In genomic region chr14:99203801-99204200, GRCh38 we compare ENCODE assay signal across 20 cellular contexts.
DNase-seq lines count a peak whose midpoint lies in the region; ATAC-seq and TF ChIP-seq lines count a peak whose summit lies in the region.
"Had no signal": no experiment of that assay in that cellular context is flagged by ENCODE, and none has a peak within 500 bp of the region (broad histone marks: within the 10 kb centered on the region; RNA-seq: fewer than 3 reads in every experiment).

No MANE protein-coding gene starts in this region.

- CTCF ChIA-PET in activated CD4-positive, alpha-beta T cell treated with anti-CD3 and anti-CD28 coated beads for 36 hours (lab: Charles Lee), result interaction anchor here (0.6 to 3.0 kb wide), 5 partner anchors 10 to 1065 kb away, joined by 3 to 18 read pairs (median 3); no protein-coding TSS in a partner anchor
- CTCF ChIA-PET in activated CD8-positive, alpha-beta T cell treated with anti-CD3 and anti-CD28 coated beads, Interleukin-2, amount 10 ng/mL, durations not matched to agents 7 days and 5 days (lab: Charles Lee), result interaction anchor here (1.2 to 3.9 kb wide), 5 partner anchors 10 to 63 kb away, joined by 4 to 13 read pairs (median 9); no protein-coding TSS in a partner anchor
- CTCF ChIA-PET in naive thymus-derived CD4-positive, alpha-beta T cell (lab: Charles Lee), result interaction anchor here (1.6 to 3.2 kb wide), 4 partner anchors 12 to 1063 kb away, joined by 5 to 10 read pairs (median 8); no protein-coding TSS in a partner anchor

- H3K23me2 ChIP-seq in H9 (ENCODE audit: insufficient read length, low read depth, low read length, poor library complexity, severe bottlenecking), result no peaks in the 10 kb centered on the region

- no peak overlapping the region for H3K4me2 ChIP-seq in H9 (ENCODE audit: insufficient read depth, insufficient read length, low read length)

- no peak overlapping the region for H4K8ac ChIP-seq in H9 (replicated peaks; ENCODE audit: insufficient read length, low read depth, low read length)

- no peak overlapping the region for H3K18ac ChIP-seq in H9 (ENCODE audit: insufficient read length, low read depth, low read length)

- H3K9me3 Mint-ChIP-seq in activated CD4-positive, alpha-beta T cell treated with anti-CD3 and anti-CD28 coated beads for 36 hours (ENCODE audit: low read depth), result no peaks in the 10 kb centered on the region
- H3K9me3 Mint-ChIP-seq in CD14-positive monocyte (peaks cover 0 to 2% (median 0%) of the 10 kb centered on the region in 7 donors), H9 (no peaks in the 10 kb centered on the region)
- no peaks in the 10 kb centered on the region for H3K9me3 Mint-ChIP-seq in activated CD8-positive, alpha-beta T cell treated with anti-CD3 and anti-CD28 coated beads, Interleukin-2, amount 10 ng/mL, durations not matched to agents 7 days and 5 days (ENCODE audit: insufficient read depth)
- peaks cover 0 to 11% (median 0%) of the 10 kb centered on the region in 11 donors for H3K9me3 Mint-ChIP-seq in naive thymus-derived CD4-positive, alpha-beta T cell

- no peak overlapping the region for H4K5ac ChIP-seq in H9 (ENCODE audit: insufficient read length, low read depth, low read length)

- peak overlapping the region; percentile 44 for H3K4me3 Mint-ChIP-seq in activated CD4-positive, alpha-beta T cell treated with anti-CD3 and anti-CD28 coated beads for 36 hours
- H3K4me3 Mint-ChIP-seq in CD14-positive monocyte, result no peak overlapping the region
- no peak overlapping the region for H3K4me3 Mint-ChIP-seq in activated CD8-positive, alpha-beta T cell treated with anti-CD3 and anti-CD28 coated beads, Interleukin-2, amount 10 ng/mL, durations not matched to agents 7 days and 5 days
- peak overlapping the region; percentile 74 to 94 (median 88) for H3K4me3 Mint-ChIP-seq in naive thymus-derived CD4-positive, alpha-beta T cell
- H3K4me3 Mint-ChIP-seq in H9, result no peak overlapping the region

- H2BK5ac ChIP-seq in H9 (ENCODE audit: insufficient read length, low read length), result no peak overlapping the region

- no peaks in the 10 kb centered on the region for H3K9me3 ChIP-seq in naive thymus-derived CD4-positive, alpha-beta T cell (ENCODE audit: control insufficient read depth in 2 of 3, low read length in 3 of 3)
- H3K9me3 ChIP-seq in H9 (ENCODE audit: control insufficient read depth, low read depth, low read length), result no peaks in the 10 kb centered on the region
- H3K9me3 ChIP-seq: left lung, MG63, Peyer's patch, transverse colon had no signal

- no peak overlapping the region for H2BK120ac ChIP-seq in H9 (ENCODE audit: low read depth, low read length, poor library complexity, severe bottlenecking)

- H3K27me3 ChIP-seq in naive thymus-derived CD4-positive, alpha-beta T cell (ENCODE audit: control insufficient read depth in 2 of 2, insufficient read depth in 2 of 2, low read length in 2 of 2), result no peaks in the 10 kb centered on the region
- no peaks in the 10 kb centered on the region for H3K27me3 ChIP-seq in H9 (ENCODE audit: insufficient read depth, low read length)
- H3K27me3 ChIP-seq: MG63, Peyer's patch, transverse colon had no signal

- no peak overlapping the region for H3K9ac ChIP-seq in H9 (ENCODE audit: extremely low read depth, insufficient read length, low read length)

- intact Hi-C loops in activated CD4-positive, alpha-beta T cell treated with anti-CD3 and anti-CD28 coated beads for 36 hours (cut with DNase I, micrococcal nuclease), result no loop called here
- intact Hi-C loops in CD14-positive monocyte (cut with micrococcal nuclease), result no loop called here
- intact Hi-C loops in naive thymus-derived CD4-positive, alpha-beta T cell (cut with micrococcal nuclease), result no loop called here

- no peak overlapping the region for H2AK5ac ChIP-seq in H9 (ENCODE audit: insufficient read length, low read length)

- peak overlapping the region; percentile 85 for H3K27ac ChIP-seq in naive thymus-derived CD4-positive, alpha-beta T cell (ENCODE audit: low read depth, low read length)
- no peak overlapping the region for H3K27ac ChIP-seq in H9 (ENCODE audit: insufficient read length, low read depth, low read length)
- H3K27ac ChIP-seq: epithelial cell of prostate, left lung, transverse colon had no signal

- no peak overlapping the region for H3T11ph ChIP-seq in H9 (ENCODE audit: low read length)

- H2BK12ac ChIP-seq in H9 (ENCODE audit: insufficient read length, low read depth, low read length), result no peak overlapping the region

- H3K79me2 ChIP-seq in H9 (ENCODE audit: insufficient read depth, low read length), result no peaks in the 10 kb centered on the region; the same call in 1 of the 2 replicates

- no peak overlapping the region for H2BK20ac ChIP-seq in H9 (ENCODE audit: low read depth, low read length, poor library complexity, severe bottlenecking)

- H3K4me1 ChIP-seq in naive thymus-derived CD4-positive, alpha-beta T cell (ENCODE audit: control insufficient read depth in 2 of 2, insufficient read depth in 2 of 2, low read length in 2 of 2), result peaks cover 87 to 100% of the 10 kb centered on the region in 2 donors
- no peaks in the 10 kb centered on the region for H3K4me1 ChIP-seq in H9 (ENCODE audit: insufficient read depth, low read length)
- H3K4me1 ChIP-seq: left lung, Peyer's patch, transverse colon had no signal

- H2AFZ ChIP-seq in H9 (ENCODE audit: low read length), result no peak overlapping the region

- H3K27ac Mint-ChIP-seq in activated CD4-positive, alpha-beta T cell treated with anti-CD3 and anti-CD28 coated beads for 36 hours, result peak overlapping the region; percentile 99
- no peak overlapping the region for H3K27ac Mint-ChIP-seq in CD14-positive monocyte
- peak overlapping the region; percentile 82 for H3K27ac Mint-ChIP-seq in activated CD8-positive, alpha-beta T cell treated with anti-CD3 and anti-CD28 coated beads, Interleukin-2, amount 10 ng/mL, durations not matched to agents 7 days and 5 days
- peak overlapping the region; percentile 86 to 100 (median 98) for H3K27ac Mint-ChIP-seq in naive thymus-derived CD4-positive, alpha-beta T cell
- no peak overlapping the region for H3K27ac Mint-ChIP-seq in H9

- TF ChIP-seq CTCF in CD14-positive monocyte (IDR thresholded peaks at IDR 0.05), result no peak
- TF ChIP-seq CTCF in H9 (conservative IDR thresholded peaks at IDR 0.05), result no peak

- H4K91ac ChIP-seq in H9 (ENCODE audit: insufficient read length, low read depth, low read length), result no peak overlapping the region

- POLR2A ChIA-PET in activated CD4-positive, alpha-beta T cell treated with anti-CD3 and anti-CD28 coated beads for 36 hours (lab: Charles Lee), result interaction anchor here (0.6 to 2.3 kb wide), 2 partner anchors 12 to 277 kb away, joined by 3 to 5 read pairs; partner anchors contain the start of genes CCNK and SETD3
- POLR2A ChIA-PET in activated CD8-positive, alpha-beta T cell treated with anti-CD3 and anti-CD28 coated beads, Interleukin-2, amount 10 ng/mL, durations not matched to agents 7 days and 5 days (lab: Charles Lee), result interaction anchor here (0.7 to 2.0 kb wide), 5 partner anchors 9 to 64 kb away, joined by 3 to 5 read pairs (median 4); no protein-coding TSS in a partner anchor
- POLR2A ChIA-PET in naive thymus-derived CD4-positive, alpha-beta T cell (lab: Charles Lee), result interaction anchor here (0.6 to 69.0 kb wide), 6 partner anchors 9 to 63 kb away, joined by 3 to 2458 read pairs (median 13); partner anchors contain the start of gene BCL11B

- H3K27me3 Mint-ChIP-seq in activated CD4-positive, alpha-beta T cell treated with anti-CD3 and anti-CD28 coated beads for 36 hours, result no peaks in the 10 kb centered on the region
- H3K27me3 Mint-ChIP-seq in CD14-positive monocyte (ENCODE audit: low read depth in 3 of 3) (peaks cover under 1 to 8% (median 2%) of the 10 kb centered on the region in 3 donors), H9 (ENCODE audit: low read depth) (no peaks in the 10 kb centered on the region)
- H3K27me3 Mint-ChIP-seq in activated CD8-positive, alpha-beta T cell treated with anti-CD3 and anti-CD28 coated beads, Interleukin-2, amount 10 ng/mL, durations not matched to agents 7 days and 5 days (ENCODE audit: low read depth), result no peaks in the 10 kb centered on the region
- H3K27me3 Mint-ChIP-seq in naive thymus-derived CD4-positive, alpha-beta T cell, result no peaks in the 10 kb centered on the region

- H3K14ac ChIP-seq in H9 (ENCODE audit: insufficient read depth, low read length), result no peak overlapping the region; the same call in 1 of the 2 replicates

- H3K23ac ChIP-seq in H9 (ENCODE audit: insufficient read length, low read depth, low read length), result no peak overlapping the region

- peak; percentile 1 for ATAC-seq in activated CD4-positive, alpha-beta T cell treated with anti-CD3 and anti-CD28 coated beads for 36 hours
- no peak for ATAC-seq in activated CD8-positive, alpha-beta T cell treated with anti-CD3 and anti-CD28 coated beads, Interleukin-2, amount 10 ng/mL, durations not matched to agents 7 days and 5 days
- no peak for ATAC-seq in naive thymus-derived CD4-positive, alpha-beta T cell
- no peak for ATAC-seq in HG03469 (IDR thresholded peaks at IDR 0.05; ENCODE audit: unreplicated experiment)
- ATAC-seq: left lung had no signal

- H3K4ac ChIP-seq in H9 (ENCODE audit: low read depth, low read length), result no peak overlapping the region

- peaks cover 67% of the 10 kb centered on the region for H3K36me3 Mint-ChIP-seq in activated CD4-positive, alpha-beta T cell treated with anti-CD3 and anti-CD28 coated beads for 36 hours (ENCODE audit: low read depth)
- H3K36me3 Mint-ChIP-seq in CD14-positive monocyte (no peaks in the 10 kb centered on the region), H9 (ENCODE audit: insufficient read depth in 1 of 3, low read depth in 3 of 3) (no peaks in the 10 kb centered on the region; a peak in 2 of 7 replicates)
- H3K36me3 Mint-ChIP-seq in activated CD8-positive, alpha-beta T cell treated with anti-CD3 and anti-CD28 coated beads, Interleukin-2, amount 10 ng/mL, durations not matched to agents 7 days and 5 days (ENCODE audit: low read depth), result peaks cover 80% of the 10 kb centered on the region
- H3K36me3 Mint-ChIP-seq in naive thymus-derived CD4-positive, alpha-beta T cell, result peaks cover 0 to 53% (median 33%) of the 10 kb centered on the region in 5 donors

- no peaks in the 10 kb centered on the region for H4K20me1 ChIP-seq in H9 (ENCODE audit: control insufficient read depth, insufficient read depth, insufficient read length)

- WGBS in H9 (ENCODE audit: extremely low coverage, insufficient read length, low lambda C conversion rate), result no CpG with 5 or more reads among the region's 8 CpGs

- no peaks in the 10 kb centered on the region for H3K79me1 ChIP-seq in H9 (ENCODE audit: insufficient read depth, low read depth, low read length, poor library complexity, severe bottlenecking)

- peaks cover 100% of the 10 kb centered on the region for H3K4me1 Mint-ChIP-seq in activated CD4-positive, alpha-beta T cell treated with anti-CD3 and anti-CD28 coated beads for 36 hours
- H3K4me1 Mint-ChIP-seq in CD14-positive monocyte (no peaks in the 10 kb centered on the region), H9 (peaks cover 10 to 19% of the 10 kb centered on the region in 2 experiments; a peak in 3 of 4 replicates)
- H3K4me1 Mint-ChIP-seq in activated CD8-positive, alpha-beta T cell treated with anti-CD3 and anti-CD28 coated beads, Interleukin-2, amount 10 ng/mL, durations not matched to agents 7 days and 5 days (ENCODE audit: low read depth), result peaks cover 98% of the 10 kb centered on the region
- peaks cover 78 to 100% (median 99%) of the 10 kb centered on the region in 7 donors for H3K4me1 Mint-ChIP-seq in naive thymus-derived CD4-positive, alpha-beta T cell

- no peak for DNase-seq in activated CD4-positive, alpha-beta T cell treated with anti-CD3 and anti-CD28 coated beads for 36 hours
- DNase-seq in activated CD4-positive, alpha-beta T cell treated with anti-CD3 and anti-CD28 coated beads, Interleukin-2, amount 50 U/mL, for 4 hours, result no peak
- DNase-seq in CD14-positive monocyte (ENCODE audit: low spot score), result peak; percentile 40
- no peak for DNase-seq in activated CD8-positive, alpha-beta T cell treated with anti-CD3 and anti-CD28 coated beads, Interleukin-2, amount 10 ng/mL, durations not matched to agents 7 days and 5 days
- no peak for DNase-seq in naive thymus-derived CD4-positive, alpha-beta T cell
- DNase-seq in SK-N-DZ (ENCODE audit: low spot score), result no peak
- DNase-seq in H9, result no peak
- DNase-seq: cerebellar nuclear complex, COR-L47, GOT3, KG1, MG63, NCI-H2081, NCI-H2227 treated with DMSO at 0.1 percent for 48 hours, NCI-H69, Peyer's patch, transverse colon had no signal

- no peak overlapping the region for H3K4me3 ChIP-seq in naive thymus-derived CD4-positive, alpha-beta T cell (ENCODE audit: low read length)
- H3K4me3 ChIP-seq: left lung, MG63, Peyer's patch, transverse colon had no signal

- no peak overlapping the region for H2BK15ac ChIP-seq in H9 (ENCODE audit: low read depth, low read length)

- peaks cover 5 to 71% (median 10%) of the 10 kb centered on the region in 3 experiments for H3K36me3 ChIP-seq in naive thymus-derived CD4-positive, alpha-beta T cell (ENCODE audit: control insufficient read depth in 2 of 3, insufficient read depth in 3 of 3, low read length in 3 of 3)
- H3K36me3 ChIP-seq: left lung, MG63, Peyer's patch, transverse colon had no signal

- no peak overlapping the region for H3K56ac ChIP-seq in H9 (ENCODE audit: insufficient read length, low read depth, low read length)

Comparison
In these comparisons a context has a peak if more than half of its experiments do, and no peak if none do; other contexts are left out.
1. H3K27ac Mint-ChIP-seq: peak in activated CD4-positive, alpha-beta T cell treated with anti-CD3 and anti-CD28 coated beads for 36 hours (single experiment), activated CD8-positive, alpha-beta T cell treated with anti-CD3 and anti-CD28 coated beads, Interleukin-2, amount 10 ng/mL, durations not matched to agents 7 days and 5 days (single experiment) and naive thymus-derived CD4-positive, alpha-beta T cell (9 of 9); none in CD14-positive monocyte (0 of 7) and H9 (0 of 3).
2. H3K4me3 Mint-ChIP-seq: peak in activated CD4-positive, alpha-beta T cell treated with anti-CD3 and anti-CD28 coated beads for 36 hours (single experiment) and naive thymus-derived CD4-positive, alpha-beta T cell (10 of 10); none in CD14-positive monocyte (0 of 2), activated CD8-positive, alpha-beta T cell treated with anti-CD3 and anti-CD28 coated beads, Interleukin-2, amount 10 ng/mL, durations not matched to agents 7 days and 5 days (single experiment) and H9 (0 of 2).